In genomic region chr10:15630353-15630752, GRCh38 we compare ENCODE assay signal across 18 cellular contexts.
"Had no signal": no experiment of that assay in that cellular context is flagged by ENCODE, and none has a peak within 500 bp of the region (broad histone marks: within the 10 kb centered on the region; RNA-seq: fewer than 3 reads in every experiment).

No MANE protein-coding gene starts in this region.

- DNase-seq: activated B cell treated with CpG ODN at 0.5 μM for 24 hours; activated CD4-positive, alpha-beta T cell treated with anti-CD3 and anti-CD28 coated beads for 36 hours; activated CD4-positive, alpha-beta T cell treated with anti-CD3 and anti-CD28 coated beads, Interleukin-2, amount 50 U/mL, for 4 hours; activated CD8-positive, alpha-beta memory T cell treated with anti-CD3 and anti-CD28 coated beads for 24 hours; activated CD8-positive, alpha-beta memory T cell treated with anti-CD3 and anti-CD28 coated beads, Interleukin-2, amount 50 U/mL, for 4 hours; activated naive CD4-positive, alpha-beta T cell treated with Interleukin-2 at 50 U/mL for 16 hours; activated naive CD8-positive, alpha-beta T cell treated with anti-CD3 and anti-CD28 coated beads for 36 hours; activated T-cell treated with anti-CD3 and anti-CD28 coated beads, Interleukin-2, amount 50 U/mL, for 24 hours; foreskin melanocyte; glutamatergic neuron; hypothalamus; naive thymus-derived CD4-positive, alpha-beta T cell; retina; stimulated activated CD4-positive, alpha-beta T cell treated with anti-CD3 and anti-CD28 coated beads, Interleukin-4, amount 100 ng/mL, for 24 hours; stimulated activated naive CD4-positive, alpha-beta T cell treated with Interleukin-2 at 50 U/mL for 16 hours; T-helper 17 cell; upper lobe of left lung had no signal

- H3K4me1 Mint-ChIP-seq: activated B cell treated with CpG ODN at 0.5 μM for 24 hours; activated CD4-positive, alpha-beta T cell treated with anti-CD3 and anti-CD28 coated beads for 36 hours; activated naive CD8-positive, alpha-beta T cell treated with anti-CD3 and anti-CD28 coated beads for 36 hours; central memory CD8-positive, alpha-beta T cell; naive thymus-derived CD4-positive, alpha-beta T cell; T-helper 17 cell had no signal

- H3K36me3 Mint-ChIP-seq: activated naive CD8-positive, alpha-beta T cell treated with anti-CD3 and anti-CD28 coated beads for 36 hours had no signal

- H3K9me3 Mint-ChIP-seq: activated B cell treated with CpG ODN at 0.5 μM for 24 hours; activated naive CD8-positive, alpha-beta T cell treated with anti-CD3 and anti-CD28 coated beads for 36 hours; activated T-cell treated with anti-CD3 and anti-CD28 coated beads, Interleukin-2, amount 50 U/mL, for 24 hours; central memory CD8-positive, alpha-beta T cell had no signal

- H3K27ac Mint-ChIP-seq: activated B cell treated with CpG ODN at 0.5 μM for 24 hours; activated CD4-positive, alpha-beta T cell treated with anti-CD3 and anti-CD28 coated beads for 36 hours; activated naive CD8-positive, alpha-beta T cell treated with anti-CD3 and anti-CD28 coated beads for 36 hours; activated T-cell treated with anti-CD3 and anti-CD28 coated beads, Interleukin-2, amount 50 U/mL, for 24 hours; naive thymus-derived CD4-positive, alpha-beta T cell; T-helper 17 cell had no signal

- ATAC-seq: activated CD4-positive, alpha-beta T cell treated with anti-CD3 and anti-CD28 coated beads for 36 hours; naive thymus-derived CD4-positive, alpha-beta T cell; T-helper 17 cell had no signal

- H3K27me3 Mint-ChIP-seq: activated B cell treated with CpG ODN at 0.5 μM for 24 hours; activated naive CD8-positive, alpha-beta T cell treated with anti-CD3 and anti-CD28 coated beads for 36 hours; activated T-cell treated with anti-CD3 and anti-CD28 coated beads, Interleukin-2, amount 50 U/mL, for 24 hours had no signal

- H3K4me3 Mint-ChIP-seq: activated B cell treated with CpG ODN at 0.5 μM for 24 hours; activated CD4-positive, alpha-beta T cell treated with anti-CD3 and anti-CD28 coated beads for 36 hours; activated naive CD8-positive, alpha-beta T cell treated with anti-CD3 and anti-CD28 coated beads for 36 hours; activated T-cell treated with anti-CD3 and anti-CD28 coated beads, Interleukin-2, amount 50 U/mL, for 24 hours; central memory CD8-positive, alpha-beta T cell; naive thymus-derived CD4-positive, alpha-beta T cell; T-helper 17 cell had no signal
